In the genomic region with DNA sequence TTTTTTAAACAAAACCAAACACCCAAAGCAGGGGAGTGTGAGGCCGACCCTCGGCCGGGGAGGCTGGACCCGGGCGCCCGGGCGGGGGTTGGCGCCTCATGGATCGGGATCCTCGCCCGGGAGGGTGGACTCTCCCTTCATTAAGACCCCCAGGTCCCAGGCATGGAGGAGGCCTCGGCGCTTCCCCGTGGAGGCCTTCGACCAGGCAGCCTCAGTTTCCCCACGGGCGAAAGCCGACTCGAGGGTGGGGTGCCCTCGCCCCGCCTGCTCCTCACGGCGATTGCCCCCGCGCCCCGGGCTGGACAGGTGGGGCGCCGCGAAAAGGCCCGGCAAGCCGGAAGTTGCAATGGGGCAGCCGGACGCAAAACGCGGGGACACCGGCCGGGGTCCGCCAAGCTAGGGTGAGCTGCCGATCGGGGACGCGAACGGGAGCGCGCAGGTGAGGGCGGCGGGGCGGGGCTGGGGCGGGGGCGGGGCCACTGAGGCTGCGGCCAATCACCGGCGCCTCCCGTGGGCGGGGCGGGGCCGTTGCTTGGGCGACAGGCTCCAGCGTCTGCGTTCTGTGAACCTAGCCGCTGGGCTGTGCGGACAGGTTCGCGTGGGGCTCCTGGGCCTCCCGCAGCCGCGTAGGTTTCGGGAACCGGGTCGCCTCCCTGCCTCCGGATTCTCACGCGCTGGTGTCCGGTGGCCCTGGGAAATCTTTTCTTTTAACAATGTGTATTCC, we compare ENCODE assay signal across 8 cellular contexts. TPM values are rescaled to one million over a fixed set of nuclear protein-coding genes. Genes with fewer than 3 reads are reported as not detected.
DNase-seq lines count a peak whose midpoint lies in the region; ATAC-seq and TF ChIP-seq lines count a peak whose summit lies in the region.

No MANE protein-coding gene starts in this region.

- peak overlapping the region; percentile 95; the same call in 1 of the 2 replicates for H3K27ac Mint-ChIP-seq in GM23338
- H3K27ac Mint-ChIP-seq in nephron = peak overlapping the region; percentile 73 to 89 (median 89)

- H2AFZ ChIP-seq in GM23338 = peak overlapping the region; percentile 72; the same call in 1 of the 2 replicates

- H3K4me2 ChIP-seq in DOHH2 (ENCODE audit: low read length) = peak overlapping the region; percentile 85
- H3K4me2 ChIP-seq in GM23338 = peak overlapping the region; percentile 83

- H3K4me1 Mint-ChIP-seq in GM23338 (peaks cover 32% of the 10 kb centered on the region), nephron (peaks cover 16% of the 10 kb centered on the region)

- H3K9me3 ChIP-seq in DOHH2 (ENCODE audit: control insufficient read depth, insufficient read depth, low read length) = no peaks in the 10 kb centered on the region

- H3K27me3 Mint-ChIP-seq in GM23338 (ENCODE audit: insufficient read depth, low read depth, poor library complexity) (peaks cover 13% of the 10 kb centered on the region), nephron (ENCODE audit: low read depth) (peaks cover 15% of the 10 kb centered on the region)

- H3K79me2 ChIP-seq in DOHH2 (ENCODE audit: control insufficient read depth, low read length) (no peaks in the 10 kb centered on the region), GM23338 (replicated peaks; ENCODE audit: insufficient read depth) (no peaks in the 10 kb centered on the region)

- peak; percentile 79 for ATAC-seq in GM23338

- DNase-seq in GM23338 (ENCODE audit: low spot score) (peak; percentile 96), LoVo (ENCODE audit: low spot score) (peak; percentile 92), RPMI7951 (ENCODE audit: low read depth) (peak; percentile 86), fibroblast of pulmonary artery (ENCODE audit: low read depth) (peak; percentile 88)
- peak; percentile 91 for DNase-seq in activated T-helper 9 cell treated with anti-CD3 and anti-CD28 coated beads, Interleukin-2, amount 50 U/mL, for 16 hours (ENCODE audit: low read depth)
- DNase-seq in stimulated activated naive CD4-positive, alpha-beta T cell treated with Interleukin-2 at 50 U/mL for 16 hours (lab: John Stamatoyannopoulos, UW) = peak; percentile 92

- peaks cover 4% of the 10 kb centered on the region; the same call in 1 of the 2 replicates for H3K27me3 ChIP-seq in DOHH2 (ENCODE audit: control insufficient read depth, low read length)
- H3K27me3 ChIP-seq in GM23338 (ENCODE audit: insufficient read depth) = no peaks in the 10 kb centered on the region

- H3K36me3 Mint-ChIP-seq in GM23338 (ENCODE audit: low read depth) (no peaks in the 10 kb centered on the region; the same call in 2 of the 3 replicates), nephron (ENCODE audit: low read depth) (no peaks in the 10 kb centered on the region)

- H3F3A ChIP-seq in DOHH2 (ENCODE audit: control insufficient read depth, insufficient read depth) = peaks cover 5% of the 10 kb centered on the region; the same call in 1 of the 2 replicates
- peaks cover 33% of the 10 kb centered on the region for H3F3A ChIP-seq in GM23338 (replicated peaks; ENCODE audit: low read depth)

- H3K9me3 Mint-ChIP-seq in GM23338 = no peaks in the 10 kb centered on the region; the same call in 1 of the 3 replicates
- no peaks in the 10 kb centered on the region for H3K9me3 Mint-ChIP-seq in nephron

- H3K4me3 Mint-ChIP-seq in GM23338 (peak overlapping the region; percentile 72), nephron (peak overlapping the region; percentile 81 to 86 (median 83))

- H3K36me3 ChIP-seq in DOHH2 (ENCODE audit: control insufficient read depth, low read length) = no peaks in the 10 kb centered on the region
- H3K36me3 ChIP-seq in GM23338 (ENCODE audit: insufficient read depth) = no peaks in the 10 kb centered on the region

- H3K27ac ChIP-seq in DOHH2 (ENCODE audit: low read depth, low read length) = 0 out of 2 replicates have a peak overlapping the region, but pooled peaks have one; percentile 29
- H3K27ac ChIP-seq in GM23338 (ENCODE audit: low read depth) = peak overlapping the region; percentile 91

- H3K4me3 ChIP-seq in DOHH2 (ENCODE audit: low read length) (peak overlapping the region; percentile 83), GM23338 (peak overlapping the region; percentile 75), fibroblast of pulmonary artery (replicated peaks; ENCODE audit: low read depth, low read length) (peak overlapping the region; percentile 66)

- TF ChIP-seq CTCF in DOHH2 (IDR thresholded peaks at IDR 0.05; ENCODE audit: low read depth, low read length, poor library complexity, severe bottlenecking) (no peak), GM23338 (conservative IDR thresholded peaks at IDR 0.05; ENCODE audit: low read depth in 2 of 2) (no peak), fibroblast of pulmonary artery (IDR thresholded peaks at IDR 0.05; ENCODE audit: low read length, missing control alignments) (no peak), nephron (IDR thresholded peaks at IDR 0.05; ENCODE audit: unreplicated experiment in 3 of 3) (no peak)

- no peaks in the 10 kb centered on the region for H3K9me2 ChIP-seq in DOHH2 (replicated peaks; ENCODE audit: control insufficient read depth, low read length)
- no peaks in the 10 kb centered on the region for H3K9me2 ChIP-seq in GM23338 (ENCODE audit: insufficient read depth)

- no peaks in the 10 kb centered on the region for H4K20me1 ChIP-seq in DOHH2 (ENCODE audit: control insufficient read depth, insufficient read depth, low read depth, low read length)
- no peaks in the 10 kb centered on the region for H4K20me1 ChIP-seq in GM23338 (replicated peaks; ENCODE audit: insufficient read depth)

- H3K4me1 ChIP-seq in DOHH2 (ENCODE audit: control insufficient read depth, low read length) (peaks cover 24% of the 10 kb centered on the region), GM23338 (ENCODE audit: insufficient read depth) (peaks cover 27% of the 10 kb centered on the region)

TF ChIP-seq in GM23338, 12 proteins besides CTCF, POLR2A, EP300 and RAD21 (continues in another document):
- TF ChIP-seq JUNB (IDR thresholded peaks at IDR 0.05; ENCODE audit: unreplicated experiment) (no peak), EZH2phosphoT487 (IDR thresholded peaks at IDR 0.05; ENCODE audit: unreplicated experiment) (no peak), ZNF331 (CRISPR knock-in tag; IDR thresholded peaks at IDR 0.05; ENCODE audit: low read depth) (no peak), POLR2AphosphoS5 (IDR thresholded peaks at IDR 0.05; ENCODE audit: low read depth) (peak; percentile 72), ZNF114 (CRISPR knock-in tag; IDR thresholded peaks at IDR 0.05) (no peak)
- TF ChIP-seq, protein P1, sequence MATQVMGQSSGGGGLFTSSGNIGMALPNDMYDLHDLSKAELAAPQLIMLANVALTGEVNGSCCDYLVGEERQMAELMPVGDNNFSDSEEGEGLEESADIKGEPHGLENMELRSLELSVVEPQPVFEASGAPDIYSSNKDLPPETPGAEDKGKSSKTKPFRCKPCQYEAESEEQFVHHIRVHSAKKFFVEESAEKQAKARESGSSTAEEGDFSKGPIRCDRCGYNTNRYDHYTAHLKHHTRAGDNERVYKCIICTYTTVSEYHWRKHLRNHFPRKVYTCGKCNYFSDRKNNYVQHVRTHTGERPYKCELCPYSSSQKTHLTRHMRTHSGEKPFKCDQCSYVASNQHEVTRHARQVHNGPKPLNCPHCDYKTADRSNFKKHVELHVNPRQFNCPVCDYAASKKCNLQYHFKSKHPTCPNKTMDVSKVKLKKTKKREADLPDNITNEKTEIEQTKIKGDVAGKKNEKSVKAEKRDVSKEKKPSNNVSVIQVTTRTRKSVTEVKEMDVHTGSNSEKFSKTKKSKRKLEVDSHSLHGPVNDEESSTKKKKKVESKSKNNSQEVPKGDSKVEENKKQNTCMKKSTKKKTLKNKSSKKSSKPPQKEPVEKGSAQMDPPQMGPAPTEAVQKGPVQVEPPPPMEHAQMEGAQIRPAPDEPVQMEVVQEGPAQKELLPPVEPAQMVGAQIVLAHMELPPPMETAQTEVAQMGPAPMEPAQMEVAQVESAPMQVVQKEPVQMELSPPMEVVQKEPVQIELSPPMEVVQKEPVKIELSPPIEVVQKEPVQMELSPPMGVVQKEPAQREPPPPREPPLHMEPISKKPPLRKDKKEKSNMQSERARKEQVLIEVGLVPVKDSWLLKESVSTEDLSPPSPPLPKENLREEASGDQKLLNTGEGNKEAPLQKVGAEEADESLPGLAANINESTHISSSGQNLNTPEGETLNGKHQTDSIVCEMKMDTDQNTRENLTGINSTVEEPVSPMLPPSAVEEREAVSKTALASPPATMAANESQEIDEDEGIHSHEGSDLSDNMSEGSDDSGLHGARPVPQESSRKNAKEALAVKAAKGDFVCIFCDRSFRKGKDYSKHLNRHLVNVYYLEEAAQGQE (IDR thresholded peaks at IDR 0.05; ENCODE audit: unreplicated experiment) = no peak

RNA-seq across cellular contexts. Expression of a gene that starts 6.0 kb away (rescaled TPM):
- 29.1 and 29.9 TPM in 2 replicates for total RNA-seq in GM23338 (2014; rRNA removed; shearing (Covaris generic))
- 15.7 and 16.6 TPM in 2 replicates for polyA plus RNA-seq in GM23338 (2016; fragmentation: Nextera tagmentation; extraction: Ambion mirVana)
- 8.8 and 9.3 TPM in 2 replicates for total RNA-seq in RPMI7951 (2014; rRNA removed; shearing (Covaris generic))

RNA-seq across cellular contexts. Expression of a gene that starts 7.3 kb away (rescaled TPM):
- total RNA-seq in GM23338 (2014; rRNA removed; shearing (Covaris generic)) = 434 and 519 TPM in 2 replicates
- 217 and 220 TPM in 2 replicates for polyA plus RNA-seq in GM23338 (2016; fragmentation: Nextera tagmentation; extraction: Ambion mirVana)
- not detected in 2 replicates for total RNA-seq in RPMI7951 (2014; rRNA removed; shearing (Covaris generic))

RNA-seq across cellular contexts. Expression of a gene that starts 28.5 kb away (rescaled TPM):
- total RNA-seq in GM23338 (2014; rRNA removed; shearing (Covaris generic)) = 10.4 and 10.6 TPM in 2 replicates
- polyA plus RNA-seq in GM23338 (2016; fragmentation: Nextera tagmentation; extraction: Ambion mirVana) = 2.9 and 3.5 TPM in 2 replicates
- 1.6 and 2.0 TPM in 2 replicates for total RNA-seq in RPMI7951 (2014; rRNA removed; shearing (Covaris generic))

RNA-seq across cellular contexts. Expression of a gene that starts 40.9 kb away (rescaled TPM):
- total RNA-seq in GM23338 (2014; rRNA removed; shearing (Covaris generic)) = 2.3 TPM in 1 of 2 replicates, not detected in the other
- 6.1 and 7.7 TPM in 2 replicates for polyA plus RNA-seq in GM23338 (2016; fragmentation: Nextera tagmentation; extraction: Ambion mirVana)
- 24.9 and 33.1 TPM in 2 replicates for total RNA-seq in RPMI7951 (2014; rRNA removed; shearing (Covaris generic))

Comparison
In these comparisons a context has a peak if more than half of its experiments do, and no peak if none do; other contexts are left out.
1. Peak in every context shown above with its lines: DNase-seq, ATAC-seq, H3K4me3 ChIP-seq and H3K27ac ChIP-seq.
2. RNA of a gene that starts 7.3 kb away (total RNA-seq): 434 to 519 TPM in GM23338; not detected in RPMI7951; every median in the first group is over 100 times any median in the second.